20 cellular contexts compared by ENCODE assay signal in the genomic region with DNA sequence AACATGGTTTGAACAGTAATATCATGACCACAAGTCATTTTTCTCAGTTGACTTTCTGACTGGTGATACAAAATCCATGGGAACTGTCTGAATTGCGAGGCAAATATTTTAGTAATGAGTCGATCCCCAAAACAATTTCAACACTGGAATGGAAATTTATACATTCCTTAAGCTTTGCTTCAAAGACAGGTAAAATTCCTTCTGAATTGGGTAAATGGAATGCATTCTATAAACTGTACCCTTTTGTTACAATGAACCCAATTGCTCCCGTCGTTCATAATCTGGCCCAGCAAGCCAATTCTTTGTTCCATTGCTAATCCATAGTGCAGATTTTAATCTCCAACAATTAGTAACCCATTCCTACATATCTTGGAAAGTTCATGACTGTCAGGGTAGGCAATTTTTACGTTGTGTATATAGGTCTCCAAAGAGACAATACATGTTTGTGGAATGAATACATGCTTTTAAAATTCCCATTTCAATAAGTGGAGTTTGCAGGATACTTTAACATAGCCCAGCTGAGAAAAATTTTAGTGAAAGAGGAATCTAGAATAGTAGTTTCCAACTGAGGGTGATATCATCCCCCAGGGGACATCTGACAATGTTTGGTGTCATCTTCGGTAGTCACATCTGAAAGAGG. TPM values are rescaled to one million over a fixed set of nuclear protein-coding genes. Genes with fewer than 3 reads are reported as not detected.
DNase-seq lines count a peak whose midpoint lies in the region; ATAC-seq, FAIRE-seq and TF ChIP-seq lines count a peak whose summit lies in the region.
"Had no signal": no experiment of that assay in that cellular context is flagged by ENCODE, and none has a peak within 500 bp of the region (broad histone marks: within the 10 kb centered on the region; RNA-seq: fewer than 3 reads in every experiment).

No MANE protein-coding gene starts in this region.

- no peaks in the 10 kb centered on the region for H3K4me1 Mint-ChIP-seq in stimulated activated naive B cell treated with anti-CD40 and anti-IgM and Interleukin-4, amounts not matched to agents 10 μg/mL and 1 μg/mL and 100 μg/mL, for 72 hours
- H3K4me1 Mint-ChIP-seq: activated CD4-positive, alpha-beta T cell treated with anti-CD3 and anti-CD28 coated beads, Interleukin-2, amount 10 ng/mL, durations not matched to agents 24 days and 14 days; activated naive CD8-positive, alpha-beta T cell treated with anti-CD3 and anti-CD28 coated beads, Interleukin-2, amount 10 ng/mL, durations not matched to agents 7 days and 5 days had no signal

- peak; percentile 93 for ATAC-seq in RWPE2 (ENCODE audit: low read depth)
- no peak for ATAC-seq in stimulated activated naive B cell treated with anti-CD40 and anti-IgM and Interleukin-4, amounts not matched to agents 10 μg/mL and 1 μg/mL and 100 μg/mL, for 72 hours (replicated peaks)
- ATAC-seq: activated T-cell treated with anti-CD3 and anti-CD28 coated beads, Interleukin-2, amount 50 U/mL, for 4 hours; heart right ventricle; left colon had no signal

- peaks cover 0 to 16% of the 10 kb centered on the region in 2 donors for H3K27me3 Mint-ChIP-seq in stimulated activated naive B cell treated with anti-CD40 and anti-IgM and Interleukin-4, amounts not matched to agents 10 μg/mL and 1 μg/mL and 100 μg/mL, for 72 hours
- H3K27me3 Mint-ChIP-seq: progenitor cell of endocrine pancreas had no signal

- H3K4me3 ChIP-seq in RWPE2 (ENCODE audit: severe bottlenecking): no peak overlapping the region
- no peak overlapping the region for H3K4me3 ChIP-seq in epithelial cell of esophagus (ENCODE audit: low read length)
- H3K4me3 ChIP-seq: heart right ventricle had no signal

- H3K27me3 ChIP-seq in RWPE2 (ENCODE audit: insufficient read depth, poor library complexity, severe bottlenecking): no peaks in the 10 kb centered on the region

- no peak for TF ChIP-seq POLR2A in H54 (IDR thresholded peaks at IDR 0.05; ENCODE audit: low read depth, low read length)

- FAIRE-seq in H54 (lab: Jason Lieb, UNC): peak; percentile 43

- no peaks in the 10 kb centered on the region for H3K36me3 Mint-ChIP-seq in stimulated activated naive B cell treated with anti-CD40 and anti-IgM and Interleukin-4, amounts not matched to agents 10 μg/mL and 1 μg/mL and 100 μg/mL, for 72 hours
- H3K36me3 Mint-ChIP-seq: activated naive CD8-positive, alpha-beta T cell treated with anti-CD3 and anti-CD28 coated beads, Interleukin-2, amount 10 ng/mL, durations not matched to agents 7 days and 5 days had no signal

- H3K9me3 Mint-ChIP-seq in stimulated activated naive B cell treated with anti-CD40 and anti-IgM and Interleukin-4, amounts not matched to agents 10 μg/mL and 1 μg/mL and 100 μg/mL, for 72 hours: no peaks in the 10 kb centered on the region
- H3K9me3 Mint-ChIP-seq: activated CD4-positive, alpha-beta T cell treated with anti-CD3 and anti-CD28 coated beads, Interleukin-2, amount 10 ng/mL, durations not matched to agents 24 days and 14 days; activated naive CD8-positive, alpha-beta T cell treated with anti-CD3 and anti-CD28 coated beads, Interleukin-2, amount 10 ng/mL, durations not matched to agents 7 days and 5 days; activated T-cell treated with anti-CD3 and anti-CD28 coated beads, Interleukin-2, amount 50 U/mL, for 4 hours; CD4-positive, alpha-beta T cell; T-helper 2 cell treated with Interferon-gamma antibody and Interleukin-4, amounts not matched to agents 5 μg/mL and 100 μg/mL, for 36 hours had no signal

- peaks cover 25% of the 10 kb centered on the region for H3K4me1 ChIP-seq in RWPE2 (ENCODE audit: insufficient read depth, poor library complexity, severe bottlenecking)
- H3K4me1 ChIP-seq: heart right ventricle had no signal

- peak; percentile 28 for DNase-seq in H54 (ENCODE audit: insufficient read length, low spot score)
- no peak for DNase-seq in RWPE2 (ENCODE audit: low spot score)
- peak; percentile 79 for DNase-seq in epithelial cell of esophagus (ENCODE audit: low read depth)
- peak; percentile 71 for DNase-seq in renal cortical epithelial cell (ENCODE audit: low read depth)
- DNase-seq in NCI-H1930 (lab: John Stamatoyannopoulos, UW): no peak
- DNase-seq in stimulated activated naive B cell treated with anti-CD40 and anti-IgM and Interleukin-4, amounts not matched to agents 10 μg/mL and 1 μg/mL and 100 μg/mL, for 72 hours: no peak
- no peak for DNase-seq in activated gamma-delta T cell treated with Interleukin-2 at 50 U/mL for 16 hours
- no peak for DNase-seq in activated CD4-positive, alpha-beta T cell treated with anti-CD3 and anti-CD28 coated beads for 4 hours
- DNase-seq: activated CD4-positive, alpha-beta T cell treated with anti-CD3 and anti-CD28 coated beads, Interleukin-2, amount 10 ng/mL, durations not matched to agents 24 days and 14 days; activated naive CD8-positive, alpha-beta T cell treated with anti-CD3 and anti-CD28 coated beads, Interleukin-2, amount 10 ng/mL, durations not matched to agents 7 days and 5 days; activated T-cell treated with anti-CD3 and anti-CD28 coated beads, Interleukin-2, amount 50 U/mL, for 4 hours; CD4-positive, alpha-beta T cell; heart right ventricle; left colon; MM.1S; NCI-H2107; NCI-H82; substantia nigra had no signal

- no peak overlapping the region for H3K27ac Mint-ChIP-seq in stimulated activated naive B cell treated with anti-CD40 and anti-IgM and Interleukin-4, amounts not matched to agents 10 μg/mL and 1 μg/mL and 100 μg/mL, for 72 hours
- H3K27ac Mint-ChIP-seq: activated CD4-positive, alpha-beta T cell treated with anti-CD3 and anti-CD28 coated beads, Interleukin-2, amount 10 ng/mL, durations not matched to agents 24 days and 14 days; activated naive CD8-positive, alpha-beta T cell treated with anti-CD3 and anti-CD28 coated beads, Interleukin-2, amount 10 ng/mL, durations not matched to agents 7 days and 5 days; CD4-positive, alpha-beta T cell; progenitor cell of endocrine pancreas; T-helper 2 cell treated with Interferon-gamma antibody and Interleukin-4, amounts not matched to agents 5 μg/mL and 100 μg/mL, for 36 hours had no signal

- no peak overlapping the region for H3K4me3 Mint-ChIP-seq in stimulated activated naive B cell treated with anti-CD40 and anti-IgM and Interleukin-4, amounts not matched to agents 10 μg/mL and 1 μg/mL and 100 μg/mL, for 72 hours
- H3K4me3 Mint-ChIP-seq: activated CD4-positive, alpha-beta T cell treated with anti-CD3 and anti-CD28 coated beads, Interleukin-2, amount 10 ng/mL, durations not matched to agents 24 days and 14 days; activated naive CD8-positive, alpha-beta T cell treated with anti-CD3 and anti-CD28 coated beads, Interleukin-2, amount 10 ng/mL, durations not matched to agents 7 days and 5 days; activated T-cell treated with anti-CD3 and anti-CD28 coated beads, Interleukin-2, amount 50 U/mL, for 4 hours; CD4-positive, alpha-beta T cell; T-helper 2 cell treated with Interferon-gamma antibody and Interleukin-4, amounts not matched to agents 5 μg/mL and 100 μg/mL, for 36 hours had no signal

- H3K36me3 ChIP-seq in RWPE2 (ENCODE audit: low read depth): no peaks in the 10 kb centered on the region
- H3K36me3 ChIP-seq: heart right ventricle had no signal

- H3K9me3 ChIP-seq in RWPE2 (ENCODE audit: severe bottlenecking): peaks cover 5% of the 10 kb centered on the region

- TF ChIP-seq CTCF in RWPE2 (IDR thresholded peaks at IDR 0.05; ENCODE audit: poor library complexity, severe bottlenecking) (no peak), epithelial cell of esophagus (IDR thresholded peaks at IDR 0.05; ENCODE audit: insufficient read depth, low read depth, low read length, missing control alignments) (no peak)

- H3K27ac ChIP-seq in RWPE2 (ENCODE audit: poor library complexity, severe bottlenecking): peak overlapping the region; percentile 98
- H3K27ac ChIP-seq: heart right ventricle had no signal

RNA-seq across cellular contexts. Expression of gene CYP24A1, which starts 32.7 kb away (rescaled TPM):
- total RNA-seq in renal cortical epithelial cell: 6.6 and 15.5 TPM in 2 replicates
- total RNA-seq: activated CD4-positive, alpha-beta T cell treated with anti-CD3 and anti-CD28 coated beads, Interleukin-2, amount 10 ng/mL, durations not matched to agents 24 days and 14 days; activated T-cell treated with anti-CD3 and anti-CD28 coated beads, Interleukin-2, amount 50 U/mL, for 4 hours; heart right ventricle; left colon; progenitor cell of endocrine pancreas had no signal

Comparison
In these comparisons a context has a peak if more than half of its experiments do, and no peak if none do; other contexts are left out.
1. DNase-seq: peak in H54 (single experiment), epithelial cell of esophagus (single experiment) and renal cortical epithelial cell (single experiment); none in RWPE2 (single experiment), NCI-H1930 (0 of 2), stimulated activated naive B cell treated with anti-CD40 and anti-IgM and Interleukin-4, amounts not matched to agents 10 μg/mL and 1 μg/mL and 100 μg/mL, for 72 hours (single experiment), activated gamma-delta T cell treated with Interleukin-2 at 50 U/mL for 16 hours (single experiment) and activated CD4-positive, alpha-beta T cell treated with anti-CD3 and anti-CD28 coated beads for 4 hours (0 of 2).